11 cellular contexts compared by ENCODE assay signal in the genomic region with DNA sequence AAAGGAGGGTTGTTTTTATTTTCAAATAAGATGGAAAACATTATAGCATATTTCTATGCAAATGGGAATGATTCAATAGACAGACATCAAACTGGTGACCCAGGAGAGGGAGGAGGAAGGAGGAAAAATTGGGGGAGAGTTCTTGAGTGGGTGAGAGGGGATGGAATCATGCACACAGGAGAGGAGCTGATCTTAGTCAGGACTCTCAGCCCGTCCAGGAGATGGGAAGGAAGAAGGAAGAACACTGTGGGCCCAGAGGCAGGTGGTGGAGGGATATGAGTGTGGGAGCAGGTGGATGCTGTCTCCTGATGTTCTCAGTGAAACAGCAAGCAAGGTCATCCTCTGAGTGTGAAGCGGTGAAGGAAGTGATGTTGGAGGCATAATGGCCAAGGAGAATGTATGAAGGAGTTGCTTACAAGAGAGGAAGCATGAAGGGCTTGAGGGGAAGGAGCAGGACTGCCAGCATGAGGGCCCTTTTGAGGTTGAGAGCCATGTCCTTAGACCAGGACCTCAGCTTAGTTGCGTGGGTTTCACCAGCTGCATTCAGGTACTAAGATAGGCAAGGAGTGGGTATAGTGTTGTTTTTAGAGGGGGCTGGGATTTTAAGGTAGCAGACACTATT.
A peak's percentile ranks its signal among the peaks of the same experiment; 100 is the strongest.
DNase-seq lines count a peak whose midpoint lies in the region; ATAC-seq and TF ChIP-seq lines count a peak whose summit lies in the region.
"Had no signal": no experiment of that assay in that cellular context is flagged by ENCODE, and none has a peak within 500 bp of the region (broad histone marks: within the 10 kb centered on the region; RNA-seq: fewer than 3 reads in every experiment).

No MANE protein-coding gene starts in this region.

- H3K4me1 ChIP-seq in spleen: peaks cover 0 to 26% (median 13%) of the 10 kb centered on the region in 6 donors

- H3K9me3 Mint-ChIP-seq in activated naive CD8-positive, alpha-beta T cell treated with anti-CD3 and anti-CD28 coated beads for 36 hours: no peaks in the 10 kb centered on the region
- no peaks in the 10 kb centered on the region for H3K9me3 Mint-ChIP-seq in immature natural killer cell

- H3K36me3 Mint-ChIP-seq in T-helper 17 cell (ENCODE audit: low read depth): peaks cover 4% of the 10 kb centered on the region
- no peaks in the 10 kb centered on the region for H3K36me3 Mint-ChIP-seq in activated naive CD8-positive, alpha-beta T cell treated with anti-CD3 and anti-CD28 coated beads for 36 hours
- H3K36me3 Mint-ChIP-seq in immature natural killer cell: no peaks in the 10 kb centered on the region

- intact Hi-C loops in spleen (cut with DNase I; ENCODE audit: low total_unique reads): no loop called here

- no peaks in the 10 kb centered on the region for H3K36me3 ChIP-seq in spleen

- no peaks in the 10 kb centered on the region for H3K27me3 ChIP-seq in spleen (replicated peaks in 1 of 7)
- H3K27me3 ChIP-seq: dorsolateral prefrontal cortex had no signal

- H3K4me3 Mint-ChIP-seq in T-helper 17 cell (no peak overlapping the region), immature natural killer cell (no peak overlapping the region)
- H3K4me3 Mint-ChIP-seq in activated naive CD8-positive, alpha-beta T cell treated with anti-CD3 and anti-CD28 coated beads for 36 hours: no peak overlapping the region

- no peak for TF ChIP-seq POLR2A in spleen (IDR thresholded peaks at IDR 0.05)

- peak overlapping the region in 1 of 8 donors; percentile 10 for H3K4me3 ChIP-seq in spleen
- H3K4me3 ChIP-seq: dorsolateral prefrontal cortex had no signal

- H3K9me3 ChIP-seq in T-helper 17 cell (ENCODE audit: control insufficient read depth, low read length, poor library complexity, severe bottlenecking): no peaks in the 10 kb centered on the region
- H3K9me3 ChIP-seq in spleen: no peaks in the 10 kb centered on the region

- no peak for TF ChIP-seq CTCF in spleen (IDR thresholded peaks at IDR 0.05 in 8 of 11, conservative IDR thresholded peaks at IDR 0.05 in 3 of 11)

- H3K27ac Mint-ChIP-seq in T-helper 17 cell: peak overlapping the region; percentile 19
- H3K27ac Mint-ChIP-seq in activated naive CD8-positive, alpha-beta T cell treated with anti-CD3 and anti-CD28 coated beads for 36 hours: no peak overlapping the region
- H3K27ac Mint-ChIP-seq in immature natural killer cell: no peak overlapping the region

- WGBS in spleen, 5 donors: 53 to 66% (median 59%) methylated on average over 3 of the region's 3 CpGs

- H3K27me3 Mint-ChIP-seq in T-helper 17 cell: peaks cover 11% of the 10 kb centered on the region
- peaks cover 4% of the 10 kb centered on the region for H3K27me3 Mint-ChIP-seq in activated naive CD8-positive, alpha-beta T cell treated with anti-CD3 and anti-CD28 coated beads for 36 hours
- H3K27me3 Mint-ChIP-seq in immature natural killer cell (ENCODE audit: low read depth in 3 of 3): peaks cover 2 to 8% (median 2%) of the 10 kb centered on the region in 3 donors

- H3K4me1 Mint-ChIP-seq in T-helper 17 cell: peaks cover 5% of the 10 kb centered on the region
- no peaks in the 10 kb centered on the region for H3K4me1 Mint-ChIP-seq in activated naive CD8-positive, alpha-beta T cell treated with anti-CD3 and anti-CD28 coated beads for 36 hours
- H3K4me1 Mint-ChIP-seq in immature natural killer cell: no peaks in the 10 kb centered on the region

- ATAC-seq in GM19438 (IDR thresholded peaks at IDR 0.05; ENCODE audit: low read depth, unreplicated experiment) (peak; percentile 29), HG02884 (IDR thresholded peaks at IDR 0.05; ENCODE audit: unreplicated experiment) (peak; percentile 24), T-helper 17 cell (no peak)

- peak overlapping the region in 7 of 8 donors; percentile 17 to 83 (median 59) for H3K27ac ChIP-seq in spleen

- no peak for DNase-seq in T-helper 17 cell
- no peak for DNase-seq in spleen
- no peak for DNase-seq in RKO (ENCODE audit: low spot score)
- DNase-seq in HuH-7 (ENCODE audit: low spot score): no peak
- no peak for DNase-seq in activated naive CD8-positive, alpha-beta T cell treated with anti-CD3 and anti-CD28 coated beads for 36 hours
- DNase-seq in immature natural killer cell: no peak
- DNase-seq: dorsolateral prefrontal cortex, NCI-H1694, T-helper 1 cell had no signal
